Comparison of ENCODE assay signal across 20 cellular contexts in genomic region chr7:45661302-45661995, GRCh38.
"Had no signal": no experiment of that assay in that cellular context is flagged by ENCODE, and none has a peak within 500 bp of the region (broad histone marks: within the 10 kb centered on the region; RNA-seq: fewer than 3 reads in every experiment).

No MANE protein-coding gene starts in this region.

- H3K4me3 Mint-ChIP-seq: activated naive CD8-positive, alpha-beta T cell treated with anti-CD3 and anti-CD28 coated beads, Interleukin-2, amount 10 ng/mL, durations not matched to agents 7 days and 5 days; activated T-cell treated with anti-CD3 and anti-CD28 coated beads, Interleukin-2, amount 50 U/mL, for 24 hours; neural crest cell; stimulated activated naive CD8-positive, alpha-beta T cell treated with anti-CD3 and anti-CD28 coated beads, Interleukin-15, amount 100 ng/mL, for 72 hours had no signal

- H3K4me3 ChIP-seq: cardiac muscle cell, gastrocnemius medialis, left lung had no signal

- H3K27ac ChIP-seq: cardiac muscle cell, gastrocnemius medialis, left lung had no signal

- H3K4me1 ChIP-seq: gastrocnemius medialis, left lung had no signal

- H3K9me3 Mint-ChIP-seq: activated naive CD8-positive, alpha-beta T cell treated with anti-CD3 and anti-CD28 coated beads, Interleukin-2, amount 10 ng/mL, durations not matched to agents 7 days and 5 days; activated T-helper 2 cell treated with anti-CD3 and anti-CD28 coated beads, Interferon-gamma antibody, Interleukin-2, Interleukin-4, amounts not matched to agents 10 μg/mL and 5 μg/mL and 100 μg/mL, durations not matched to agents 14 hours and 24 hours and 36 hours; neural crest cell had no signal

- H3K27me3 Mint-ChIP-seq: activated naive CD8-positive, alpha-beta T cell treated with anti-CD3 and anti-CD28 coated beads, Interleukin-2, amount 10 ng/mL, durations not matched to agents 7 days and 5 days; activated T-cell treated with anti-CD3 and anti-CD28 coated beads, Interleukin-2, amount 50 U/mL, for 24 hours; progenitor cell of endocrine pancreas; stimulated activated naive CD8-positive, alpha-beta T cell treated with anti-CD3 and anti-CD28 coated beads, Interleukin-15, amount 100 ng/mL, for 72 hours had no signal

- H3K36me3 Mint-ChIP-seq: activated naive CD8-positive, alpha-beta T cell treated with anti-CD3 and anti-CD28 coated beads, Interleukin-2, amount 10 ng/mL, durations not matched to agents 7 days and 5 days; naive B cell had no signal

- H3K27me3 ChIP-seq: cardiac muscle cell, gastrocnemius medialis, left lung had no signal

- H3K27ac Mint-ChIP-seq: activated naive CD8-positive, alpha-beta T cell treated with anti-CD3 and anti-CD28 coated beads, Interleukin-2, amount 10 ng/mL, durations not matched to agents 7 days and 5 days; activated T-cell treated with anti-CD3 and anti-CD28 coated beads, Interleukin-2, amount 50 U/mL, for 24 hours; activated T-helper 2 cell treated with anti-CD3 and anti-CD28 coated beads, Interferon-gamma antibody, Interleukin-2, Interleukin-4, amounts not matched to agents 10 μg/mL and 5 μg/mL and 100 μg/mL, durations not matched to agents 14 hours and 24 hours and 36 hours; progenitor cell of endocrine pancreas had no signal

- H3K4me1 Mint-ChIP-seq: activated naive CD8-positive, alpha-beta T cell treated with anti-CD3 and anti-CD28 coated beads, Interleukin-2, amount 10 ng/mL, durations not matched to agents 7 days and 5 days; naive B cell; neural crest cell; stimulated activated naive CD8-positive, alpha-beta T cell treated with anti-CD3 and anti-CD28 coated beads, Interleukin-15, amount 100 ng/mL, for 72 hours had no signal

- DNase-seq: activated CD4-positive, alpha-beta T cell treated with anti-CD3 and anti-CD28 coated beads for 48 hours; activated CD4-positive, CD25-positive, alpha-beta regulatory T cell; activated naive CD4-positive, alpha-beta T cell treated with Interleukin-2 at 50 U/mL for 16 hours; activated naive CD8-positive, alpha-beta T cell treated with anti-CD3 and anti-CD28 coated beads, Interleukin-2, amount 10 ng/mL, durations not matched to agents 7 days and 5 days; activated T-cell treated with anti-CD3 and anti-CD28 coated beads, Interleukin-2, amount 50 U/mL, for 24 hours; amygdala; gastrocnemius medialis; kidney; left lung; naive B cell; right cardiac atrium; small intestine; stimulated activated CD4-positive, alpha-beta T cell treated with anti-CD3 and anti-CD28 coated beads, Interleukin-4, amount 100 ng/mL, for 1 hour; stimulated activated naive CD8-positive, alpha-beta T cell treated with anti-CD3 and anti-CD28 coated beads, Interleukin-15, amount 100 ng/mL, for 72 hours; T-helper 1 cell; T-helper 9 cell had no signal

- H3K9me3 ChIP-seq: gastrocnemius medialis, left lung had no signal

- H3K36me3 ChIP-seq: cardiac muscle cell, gastrocnemius medialis, left lung had no signal
